In genomic region chr18:61957801-61958516, GRCh38 we compare ENCODE assay signal across 15 cellular contexts.
DNase-seq lines count a peak whose midpoint lies in the region; TF ChIP-seq lines count a peak whose summit lies in the region.
"Had no signal": no experiment of that assay in that cellular context is flagged by ENCODE, and none has a peak within 500 bp of the region (broad histone marks: within the 10 kb centered on the region; RNA-seq: fewer than 3 reads in every experiment).

No MANE protein-coding gene starts in this region.

- intact Hi-C loops in colonic mucosa (cut with DNase I), result no loop called here

- no peaks in the 10 kb centered on the region for H3K27me3 ChIP-seq in BJ (ENCODE audit: control insufficient read depth, insufficient read depth, low read length)
- no peaks in the 10 kb centered on the region for H3K27me3 ChIP-seq in MM.1S (replicated peaks; ENCODE audit: insufficient read depth, low read length)
- H3K27me3 ChIP-seq in colonic mucosa, result no peaks in the 10 kb centered on the region
- H3K27me3 ChIP-seq: tibial nerve had no signal

- DNase-seq in BJ (ENCODE audit: low read depth), result no peak
- peak; percentile 73 for DNase-seq in HT1080 (ENCODE audit: low read depth)
- DNase-seq in dermis blood vessel endothelial cell, result peak; percentile 81
- peak; percentile 71 for DNase-seq in islet precursor cell
- no peak for DNase-seq in NCI-H510A treated with DMSO at 0.1 percent for 48 hours (lab: John Stamatoyannopoulos, UW)
- DNase-seq in NCI-H748 treated with DMSO at 0.1 percent for 48 hours (lab: John Stamatoyannopoulos, UW), result no peak
- no peak for DNase-seq in MM.1S
- DNase-seq in colonic mucosa, result no peak
- DNase-seq: amygdala, DMS79, kidney glomerular epithelial cell, NCI-H1417 treated with DMSO at 0.1 percent for 48 hours, psoas muscle, RPMI8226 had no signal

- no peaks in the 10 kb centered on the region for H3K36me3 ChIP-seq in BJ (ENCODE audit: control insufficient read depth, insufficient read depth, low read length)
- no peaks in the 10 kb centered on the region for H3K36me3 ChIP-seq in MM.1S (replicated peaks; ENCODE audit: insufficient read depth, low read length)
- no peaks in the 10 kb centered on the region for H3K36me3 ChIP-seq in colonic mucosa
- H3K36me3 ChIP-seq: tibial nerve had no signal

- TF ChIP-seq CTCF in BJ (IDR thresholded peaks at IDR 0.05; ENCODE audit: insufficient read depth, low read depth, low read length) (peak; percentile 13; the same call in 1 of the 2 replicates), MM.1S (IDR thresholded peaks at IDR 0.05; ENCODE audit: low read length) (no peak), colonic mucosa (IDR thresholded peaks at IDR 0.05) (no peak)

- H3K27ac ChIP-seq in MM.1S (ENCODE audit: low read length) (no peak overlapping the region), colonic mucosa (no peak overlapping the region)
- H3K27ac ChIP-seq: psoas muscle, tibial nerve had no signal

- POLR2A ChIA-PET in BJ (lab: Charles Lee), result no interaction called here

- CTCF ChIA-PET in BJ (lab: Yijun Ruan, JAX), result interaction anchor here (1.4 to 1.7 kb wide), 2 partner anchors 15 to 64 kb away, joined by 3 to 5 read pairs; no protein-coding TSS in a partner anchor

- H2AFZ ChIP-seq in MM.1S (ENCODE audit: low read length), result no peak overlapping the region

- no peaks in the 10 kb centered on the region for H3K9me3 ChIP-seq in MM.1S (replicated peaks; ENCODE audit: insufficient read depth, low read length)
- no peaks in the 10 kb centered on the region for H3K9me3 ChIP-seq in colonic mucosa
- H3K9me3 ChIP-seq: psoas muscle, tibial nerve had no signal

- no peak overlapping the region for H3K4me2 ChIP-seq in MM.1S (ENCODE audit: low read depth, low read length)

- H4K20me1 ChIP-seq in MM.1S (ENCODE audit: insufficient read depth, low read length), result no peaks in the 10 kb centered on the region

- no peaks in the 10 kb centered on the region for H3K9me2 ChIP-seq in MM.1S (replicated peaks; ENCODE audit: insufficient read depth, low read length)

- H3K79me2 ChIP-seq in MM.1S (ENCODE audit: low read length), result no peaks in the 10 kb centered on the region

- H3K4me3 ChIP-seq in BJ (ENCODE audit: low read depth, low read length) (no peak overlapping the region), MM.1S (ENCODE audit: low read length) (no peak overlapping the region), colonic mucosa (no peak overlapping the region)
- H3K4me3 ChIP-seq: psoas muscle, tibial nerve had no signal

- H3F3A ChIP-seq in MM.1S (ENCODE audit: insufficient read depth, low read length), result no peaks in the 10 kb centered on the region

- H3K9ac ChIP-seq in MM.1S (ENCODE audit: low read length) (no peak overlapping the region), colonic mucosa (ENCODE audit: low read depth in 2 of 2, low read length in 2 of 2) (no peak overlapping the region)

- H3K4me1 ChIP-seq in MM.1S (ENCODE audit: low read length) (no peaks in the 10 kb centered on the region), colonic mucosa (no peaks in the 10 kb centered on the region)
- H3K4me1 ChIP-seq: psoas muscle had no signal

Comparison
In these comparisons a context has a peak if more than half of its experiments do, and no peak if none do; other contexts are left out.
1. DNase-seq: peak in HT1080 (single experiment), dermis blood vessel endothelial cell (single experiment) and islet precursor cell (single experiment); none in BJ (single experiment), NCI-H510A treated with DMSO at 0.1 percent for 48 hours (single experiment), NCI-H748 treated with DMSO at 0.1 percent for 48 hours (single experiment), MM.1S (single experiment) and colonic mucosa (single experiment).